ENCODE assay signal across 19 cellular contexts in the genomic region with DNA sequence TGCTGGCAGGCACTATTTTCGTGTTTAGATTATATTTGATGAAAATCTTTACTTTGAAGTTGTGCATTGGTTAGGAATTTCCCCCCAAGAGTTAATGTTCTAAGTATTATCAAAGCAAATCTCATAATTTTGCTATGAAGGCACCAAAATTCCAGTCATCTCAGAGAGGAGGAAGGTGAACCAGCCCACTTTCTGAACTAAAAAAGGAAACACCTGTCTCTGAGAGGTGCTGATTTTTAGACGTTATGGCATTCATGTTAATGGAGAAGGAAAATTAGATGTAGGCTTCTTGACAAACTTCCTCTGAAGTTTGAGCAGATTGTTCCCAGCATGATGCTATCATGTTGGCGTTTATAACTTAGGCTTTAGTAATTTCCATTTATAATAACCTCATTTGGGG.
DNase-seq lines count a peak whose midpoint lies in the region; ATAC-seq and TF ChIP-seq lines count a peak whose summit lies in the region.
"Had no signal": no experiment of that assay in that cellular context is flagged by ENCODE, and none has a peak within 500 bp of the region (broad histone marks: within the 10 kb centered on the region; RNA-seq: fewer than 3 reads in every experiment).

No MANE protein-coding gene starts in this region.

- ATAC-seq in Panc1 (no peak), HG03175 (IDR thresholded peaks at IDR 0.05; ENCODE audit: unreplicated experiment) (no peak)
- ATAC-seq: A549; CD8-positive, alpha-beta T cell; GM12878 had no signal

- no TSS peak for BruUV-seq in Panc1 (replicated peaks; lab: Mats Ljungman, UMichigan)

- H3K27me3 ChIP-seq in Panc1 (ENCODE audit: control insufficient read depth, insufficient read depth, low read length), result no peaks in the 10 kb centered on the region
- H3K27me3 ChIP-seq: BLaER1 treated with 17β-estradiol and CSF1 and Interleukin-3, amounts not matched to agents 10 nM and 100 nM had no signal

- no peak overlapping the region for H3K4me3 ChIP-seq in Panc1 (ENCODE audit: low read depth in 2 of 2, low read length in 2 of 2)
- H3K4me3 ChIP-seq: A549; BLaER1 treated with 17β-estradiol and CSF1 and Interleukin-3, amounts not matched to agents 10 nM and 100 nM; GM12878 had no signal

- CTCF ChIA-PET in Panc1 (lab: Charles Lee), result no interaction called here

- intact Hi-C loops in Panc1 (cut with micrococcal nuclease; ENCODE audit: unreplicated experiment), result no loop called here

- H3K27ac ChIP-seq in Panc1 (ENCODE audit: low read length), result peak overlapping the region; percentile 31; the same call in 1 of the 2 replicates
- H3K27ac ChIP-seq: 22Rv1; A549; BLaER1 treated with 17β-estradiol and CSF1 and Interleukin-3, amounts not matched to agents 10 nM and 100 nM; C4-2B had no signal

- POLR2A ChIA-PET in Panc1 (lab: Charles Lee), result no interaction called here

- no peak for TF ChIP-seq CTCF in Panc1 (IDR thresholded peaks at IDR 0.05)

- no peak for DNase-seq in Panc1 (ENCODE audit: low read depth, low spot score)
- peak; percentile 12 for DNase-seq in dermis blood vessel endothelial cell
- DNase-seq in putamen (ENCODE audit: low spot score), result peak; percentile 77
- DNase-seq in DMS53 (lab: John Stamatoyannopoulos, UW), result no peak
- DNase-seq: AML-193; Caco-2; Calu3; CD4-positive, alpha-beta T cell; CD8-positive, alpha-beta T cell; DMS79; DND-41; EL; GDM1 had no signal

- in situ Hi-C loops in Panc1 (cut with HindIII; ENCODE audit: low pct_unique_long_range_greater_than_20kb, low sequenced_read_pairs), result no loop called here

- H3K9me3 ChIP-seq in Panc1 (ENCODE audit: control insufficient read depth, insufficient read depth, low read depth, low read length), result no peaks in the 10 kb centered on the region
- H3K9me3 ChIP-seq: A549; BLaER1 treated with 17β-estradiol and CSF1 and Interleukin-3, amounts not matched to agents 10 nM and 100 nM; Caco-2 had no signal

- no peaks in the 10 kb centered on the region for H3K36me3 ChIP-seq in Panc1 (ENCODE audit: control insufficient read depth, insufficient read depth, low read length)
- H3K36me3 ChIP-seq: BLaER1 treated with 17β-estradiol and CSF1 and Interleukin-3, amounts not matched to agents 10 nM and 100 nM had no signal

- no peaks in the 10 kb centered on the region for H3K4me1 ChIP-seq in Panc1 (ENCODE audit: control insufficient read depth, insufficient read depth, low read length)
- H3K4me1 ChIP-seq: A549; BLaER1 treated with 17β-estradiol and CSF1 and Interleukin-3, amounts not matched to agents 10 nM and 100 nM; Caco-2 had no signal

Comparison
In these comparisons a context has a peak if more than half of its experiments do, and no peak if none do; other contexts are left out.
1. DNase-seq: peak in dermis blood vessel endothelial cell (single experiment) and putamen (single experiment); none in Panc1 (single experiment) and DMS53 (single experiment).